In genomic region chr6:86331265-86331840, GRCh38 we compare ENCODE assay signal across 18 cellular contexts.
"Had no signal": no experiment of that assay in that cellular context is flagged by ENCODE, and none has a peak within 500 bp of the region (broad histone marks: within the 10 kb centered on the region; RNA-seq: fewer than 3 reads in every experiment).

No MANE protein-coding gene starts in this region.

- H3K4me1 ChIP-seq: ascending aorta, breast epithelium, lower lobe of right lung, tibial artery had no signal

- H3K36me3 Mint-ChIP-seq: activated naive CD4-positive, alpha-beta T cell treated with anti-CD3 and anti-CD28 coated beads, Interleukin-2, amount 10 ng/mL, durations not matched to agents 7 days and 5 days; natural killer cell treated with Interleukin-12 subunit alpha and Interleukin-12 subunit beta and Interleukin-15 and Interleukin-18, amount 100 ng/mL, for 72 hours; WTC11 had no signal

- H3K27ac Mint-ChIP-seq: activated CD8-positive, alpha-beta T cell treated with anti-CD3 and anti-CD28 coated beads, Interleukin-2, amount 10 ng/mL, durations not matched to agents 7 days and 5 days; activated naive CD4-positive, alpha-beta T cell treated with anti-CD3 and anti-CD28 coated beads, Interleukin-2, amount 10 ng/mL, durations not matched to agents 7 days and 5 days; natural killer cell treated with Interleukin-12 subunit alpha and Interleukin-12 subunit beta and Interleukin-15 and Interleukin-18, amount 100 ng/mL, for 72 hours; WTC11 had no signal

- ATAC-seq: activated CD8-positive, alpha-beta T cell treated with anti-CD3 and anti-CD28 coated beads, Interleukin-2, amount 10 ng/mL, durations not matched to agents 7 days and 5 days; natural killer cell treated with Interleukin-12 subunit alpha and Interleukin-12 subunit beta and Interleukin-15 and Interleukin-18, amount 100 ng/mL, for 72 hours had no signal

- H3K27me3 ChIP-seq: ascending aorta, breast epithelium, esophagus muscularis mucosa, tibial artery had no signal

- H3K4me3 Mint-ChIP-seq: activated CD8-positive, alpha-beta T cell treated with anti-CD3 and anti-CD28 coated beads, Interleukin-2, amount 10 ng/mL, durations not matched to agents 7 days and 5 days; activated naive CD4-positive, alpha-beta T cell treated with anti-CD3 and anti-CD28 coated beads, Interleukin-2, amount 10 ng/mL, durations not matched to agents 7 days and 5 days; natural killer cell treated with Interleukin-12 subunit alpha and Interleukin-12 subunit beta and Interleukin-15 and Interleukin-18, amount 100 ng/mL, for 72 hours; WTC11 had no signal

- H3K4me1 Mint-ChIP-seq: activated naive CD4-positive, alpha-beta T cell treated with anti-CD3 and anti-CD28 coated beads, Interleukin-2, amount 10 ng/mL, durations not matched to agents 7 days and 5 days had no signal

- H3K27ac ChIP-seq: ascending aorta, breast epithelium, lower lobe of right lung, tibial artery had no signal

- H3K36me3 ChIP-seq: ascending aorta, breast epithelium, esophagus muscularis mucosa, lower lobe of right lung, tibial artery had no signal

- H3K27me3 Mint-ChIP-seq: activated naive CD4-positive, alpha-beta T cell treated with anti-CD3 and anti-CD28 coated beads, Interleukin-2, amount 10 ng/mL, durations not matched to agents 7 days and 5 days; natural killer cell treated with Interleukin-12 subunit alpha and Interleukin-12 subunit beta and Interleukin-15 and Interleukin-18, amount 100 ng/mL, for 72 hours had no signal

- H3K4me3 ChIP-seq: ascending aorta, breast epithelium, esophagus muscularis mucosa, lower lobe of right lung, tibial artery had no signal

- H3K9me3 Mint-ChIP-seq: WTC11 had no signal

- DNase-seq: activated CD4-positive, alpha-beta T cell treated with anti-CD3 and anti-CD28 coated beads for 48 hours; activated CD8-positive, alpha-beta T cell treated with anti-CD3 and anti-CD28 coated beads, Interleukin-2, amount 10 ng/mL, durations not matched to agents 7 days and 5 days; activated effector memory CD4-positive, alpha-beta T cell treated with Interleukin-2 at 50 U/mL for 16 hours; activated naive CD4-positive, alpha-beta T cell treated with anti-CD3 and anti-CD28 coated beads, Interleukin-2, amount 10 ng/mL, durations not matched to agents 7 days and 5 days; activated T-cell treated with anti-CD3 and anti-CD28 coated beads, Interleukin-2, amount 50 U/mL, for 48 hours; dermis blood vessel endothelial cell; effector memory CD4-positive, alpha-beta T cell; lower lobe of right lung; stimulated activated CD4-positive, alpha-beta T cell treated with anti-CD3 and anti-CD28 coated beads, Interleukin-1b, Interleukin-23, amount 100 ng/mL, for 48 hours; stimulated activated naive CD4-positive, alpha-beta T cell treated with Interleukin-2 at 50 U/mL for 16 hours; SW 1271; T-helper 2 cell; tibial artery had no signal
